ENCODE assay signal across 13 cellular contexts in the genomic region with DNA sequence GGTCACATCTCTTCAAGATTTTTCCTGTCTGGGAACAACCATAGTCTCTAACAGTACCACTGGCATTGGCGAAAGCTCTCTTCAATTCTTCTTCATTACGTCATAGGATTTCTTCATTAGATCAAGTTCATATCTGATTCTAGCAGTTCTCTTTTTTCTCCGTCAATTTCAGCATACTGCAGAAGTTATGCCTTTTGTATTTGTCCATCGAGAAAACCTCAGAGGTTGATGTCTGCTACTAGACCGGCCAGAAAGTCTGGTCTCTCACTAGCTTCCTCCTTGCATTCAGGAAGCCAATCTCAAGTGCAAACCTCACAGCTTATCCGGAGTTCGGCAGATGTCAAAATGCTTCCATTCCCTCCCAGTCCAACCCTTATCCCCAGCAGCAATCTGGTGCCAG. TPM values are rescaled to one million over a fixed set of nuclear protein-coding genes. Genes with fewer than 3 reads are reported as not detected.
A peak's percentile ranks its signal among the peaks of the same experiment; 100 is the strongest.
DNase-seq lines count a peak whose midpoint lies in the region; ATAC-seq and TF ChIP-seq lines count a peak whose summit lies in the region.
"Had no signal": no experiment of that assay in that cellular context is flagged by ENCODE, and none has a peak within 500 bp of the region (broad histone marks: within the 10 kb centered on the region; RNA-seq: fewer than 3 reads in every experiment).

No MANE protein-coding gene starts in this region.

- no peak for TF ChIP-seq CTCF in AG10803 (conservative IDR thresholded peaks at IDR 0.05; ENCODE audit: low read length)

- H3K4me3 ChIP-seq in AG10803 (ENCODE audit: low read length), result peak overlapping the region; percentile 0; the same call in 1 of the 2 replicates
- H3K4me3 ChIP-seq: colonic mucosa had no signal

- no peak overlapping the region for H3K4me3 Mint-ChIP-seq in activated CD8-positive, alpha-beta T cell treated with anti-CD3 and anti-CD28 coated beads, Interleukin-2, amount 10 ng/mL, durations not matched to agents 7 days and 5 days

- H3K36me3 Mint-ChIP-seq in activated CD8-positive, alpha-beta T cell treated with anti-CD3 and anti-CD28 coated beads, Interleukin-2, amount 10 ng/mL, durations not matched to agents 7 days and 5 days (ENCODE audit: low read depth), result no peaks in the 10 kb centered on the region

- no peaks in the 10 kb centered on the region for H3K9me3 Mint-ChIP-seq in activated CD8-positive, alpha-beta T cell treated with anti-CD3 and anti-CD28 coated beads, Interleukin-2, amount 10 ng/mL, durations not matched to agents 7 days and 5 days (ENCODE audit: insufficient read depth)

- ATAC-seq in GM19395 (IDR thresholded peaks at IDR 0.05; ENCODE audit: unreplicated experiment) (peak; percentile 73), HG03442 (IDR thresholded peaks at IDR 0.05; ENCODE audit: unreplicated experiment) (peak; percentile 54)
- ATAC-seq in activated CD8-positive, alpha-beta T cell treated with anti-CD3 and anti-CD28 coated beads, Interleukin-2, amount 10 ng/mL, durations not matched to agents 7 days and 5 days, result no peak

- H3K27ac Mint-ChIP-seq in activated CD8-positive, alpha-beta T cell treated with anti-CD3 and anti-CD28 coated beads, Interleukin-2, amount 10 ng/mL, durations not matched to agents 7 days and 5 days, result no peak overlapping the region

- CTCF ChIA-PET in activated CD8-positive, alpha-beta T cell treated with anti-CD3 and anti-CD28 coated beads, Interleukin-2, amount 10 ng/mL, durations not matched to agents 7 days and 5 days (lab: Charles Lee), result interaction anchor here (1.5 to 2.3 kb wide), 5 partner anchors 10 to 184 kb away, joined by 4 to 8 read pairs (median 6); no protein-coding TSS in a partner anchor

- H3K4me1 Mint-ChIP-seq in activated CD8-positive, alpha-beta T cell treated with anti-CD3 and anti-CD28 coated beads, Interleukin-2, amount 10 ng/mL, durations not matched to agents 7 days and 5 days (ENCODE audit: low read depth), result peaks cover 8% of the 10 kb centered on the region

- no peak for DNase-seq in AG10803 (ENCODE audit: low read depth)
- DNase-seq in globus pallidus (ENCODE audit: low spot score), result peak; percentile 29
- no peak for DNase-seq in ecto neural progenitor cell (ENCODE audit: low spot score)
- no peak for DNase-seq in activated CD8-positive, alpha-beta T cell treated with anti-CD3 and anti-CD28 coated beads, Interleukin-2, amount 10 ng/mL, durations not matched to agents 7 days and 5 days
- DNase-seq in NCI-H748 (lab: John Stamatoyannopoulos, UW; ENCODE audit: unreplicated experiment), result no peak
- DNase-seq in DMS79 (lab: John Stamatoyannopoulos, UW), result no peak
- DNase-seq: colonic mucosa, H7, kidney glomerular epithelial cell, NCI-H226 had no signal

- peaks cover 2% of the 10 kb centered on the region for H3K27me3 Mint-ChIP-seq in activated CD8-positive, alpha-beta T cell treated with anti-CD3 and anti-CD28 coated beads, Interleukin-2, amount 10 ng/mL, durations not matched to agents 7 days and 5 days (ENCODE audit: low read depth)

- POLR2A ChIA-PET in activated CD8-positive, alpha-beta T cell treated with anti-CD3 and anti-CD28 coated beads, Interleukin-2, amount 10 ng/mL, durations not matched to agents 7 days and 5 days (lab: Charles Lee), result no interaction called here

RNA-seq across cellular contexts. Expression of gene TMC1, which starts 56.6 kb away (rescaled TPM):
- total RNA-seq in activated CD8-positive, alpha-beta T cell treated with anti-CD3 and anti-CD28 coated beads, Interleukin-2, amount 10 ng/mL, durations not matched to agents 7 days and 5 days, result not detected
- total RNA-seq: activated CD8-positive, alpha-beta memory T cell treated with anti-CD3 and anti-CD28 coated beads for 36 hours; H7 had no signal
